Comparison of ENCODE assay signal across 13 cellular contexts in the genomic region with DNA sequence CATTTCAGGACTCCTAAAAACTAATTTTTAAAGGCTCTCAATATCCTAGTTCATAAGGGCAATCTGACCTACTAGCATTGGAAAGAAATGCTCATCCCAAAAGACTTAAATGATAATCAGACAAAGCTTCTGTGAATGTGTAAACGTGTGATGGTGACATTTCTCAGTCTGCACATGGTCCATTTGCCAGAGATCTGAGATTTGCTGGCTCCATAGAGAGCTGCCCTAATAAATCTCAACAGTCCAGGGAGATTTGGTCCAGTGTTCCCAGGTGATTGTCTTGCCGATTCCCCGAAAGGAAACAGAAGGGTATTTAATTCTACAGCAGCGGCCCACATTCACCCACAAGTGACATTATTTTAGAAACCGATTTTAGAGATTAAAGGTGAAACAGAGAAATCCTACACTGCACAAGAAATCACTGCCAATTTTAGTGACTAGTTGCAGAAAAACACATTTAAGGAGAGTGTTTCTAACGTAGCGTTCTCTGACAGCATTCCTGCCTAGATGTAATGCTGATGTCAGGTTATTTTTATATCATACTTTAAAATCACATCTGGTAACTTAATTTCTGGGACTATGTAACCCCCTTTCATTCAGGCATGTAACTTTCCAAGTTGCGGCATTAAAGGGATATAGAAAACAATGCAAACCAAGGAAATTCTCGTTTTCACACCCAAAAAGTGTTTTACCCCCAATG.
"Had no signal": no experiment of that assay in that cellular context is flagged by ENCODE, and none has a peak within 500 bp of the region (broad histone marks: within the 10 kb centered on the region; RNA-seq: fewer than 3 reads in every experiment).

No MANE protein-coding gene starts in this region.

- H3K9me3 ChIP-seq: testis had no signal

- DNase-seq: activated CD8-positive, alpha-beta memory T cell treated with anti-CD3 and anti-CD28 coated beads, Interleukin-2, amount 50 U/mL, for 4 hours; activated CD8-positive, alpha-beta T cell treated with anti-CD3 and anti-CD28 coated beads for 36 hours; activated naive CD4-positive, alpha-beta T cell; endodermal cell; foreskin keratinocyte; stimulated activated CD4-positive, alpha-beta T cell treated with anti-CD3 and anti-CD28 coated beads, Interleukin-4, amount 100 ng/mL, for 1 hour; stimulated activated CD8-positive, alpha-beta memory T cell treated with anti-CD3 and anti-CD28 coated beads, Interleukin-4, amount 100 ng/mL, for 48 hours; T-helper 9 cell; testis had no signal

- H3K27me3 Mint-ChIP-seq: stimulated activated naive CD8-positive, alpha-beta T cell treated with anti-CD3 and anti-CD28 coated beads, Interleukin-15, Interleukin-2, amounts not matched to agents 100 ng/mL and 50 ng/mL, for 24 hours had no signal

- H3K4me1 ChIP-seq: testis had no signal

- H3K4me3 Mint-ChIP-seq: activated CD8-positive, alpha-beta T cell treated with anti-CD3 and anti-CD28 coated beads for 36 hours; activated T-helper 1 cell treated with anti-CD3 and anti-CD28 coated beads, Interleukin-12 subunit alpha, Interleukin-12 subunit beta, Interleukin-2, Interleukin-4 antibody, amounts not matched to agents 30 ng/mL and 10 ng/mL and 1 ng/mL, durations not matched to agents 14 hours and 24 hours and 36 hours; endodermal cell; stimulated activated naive CD8-positive, alpha-beta T cell treated with anti-CD3 and anti-CD28 coated beads, Interleukin-15, Interleukin-2, amounts not matched to agents 100 ng/mL and 50 ng/mL, for 24 hours had no signal

- ATAC-seq: activated CD8-positive, alpha-beta T cell treated with anti-CD3 and anti-CD28 coated beads for 36 hours; foreskin keratinocyte had no signal

- H3K9me3 Mint-ChIP-seq: activated CD8-positive, alpha-beta T cell treated with anti-CD3 and anti-CD28 coated beads for 36 hours; activated T-helper 1 cell treated with anti-CD3 and anti-CD28 coated beads, Interleukin-12 subunit alpha, Interleukin-12 subunit beta, Interleukin-2, Interleukin-4 antibody, amounts not matched to agents 30 ng/mL and 10 ng/mL and 1 ng/mL, durations not matched to agents 14 hours and 24 hours and 36 hours; stimulated activated naive CD8-positive, alpha-beta T cell treated with anti-CD3 and anti-CD28 coated beads, Interleukin-15, Interleukin-2, amounts not matched to agents 100 ng/mL and 50 ng/mL, for 24 hours had no signal

- H3K27me3 ChIP-seq: ascending aorta, foreskin keratinocyte, testis had no signal

- H3K36me3 ChIP-seq: ascending aorta, heart left ventricle had no signal

- H3K27ac Mint-ChIP-seq: activated CD8-positive, alpha-beta T cell treated with anti-CD3 and anti-CD28 coated beads for 36 hours; activated T-helper 1 cell treated with anti-CD3 and anti-CD28 coated beads, Interleukin-12 subunit alpha, Interleukin-12 subunit beta, Interleukin-2, Interleukin-4 antibody, amounts not matched to agents 30 ng/mL and 10 ng/mL and 1 ng/mL, durations not matched to agents 14 hours and 24 hours and 36 hours; endodermal cell; stimulated activated naive CD8-positive, alpha-beta T cell treated with anti-CD3 and anti-CD28 coated beads, Interleukin-15, Interleukin-2, amounts not matched to agents 100 ng/mL and 50 ng/mL, for 24 hours had no signal

- H3K4me3 ChIP-seq: ascending aorta, heart left ventricle, testis had no signal

- H3K27ac ChIP-seq: ascending aorta, foreskin keratinocyte, testis had no signal
